11 cellular contexts compared by ENCODE assay signal in genomic region chr10:32971536-32972091, GRCh38. TPM values are rescaled to one million over a fixed set of nuclear protein-coding genes. Genes with fewer than 3 reads are reported as not detected.
DNase-seq lines count a peak whose midpoint lies in the region; TF ChIP-seq lines count a peak whose summit lies in the region.
"Had no signal": no experiment of that assay in that cellular context is flagged by ENCODE, and none has a peak within 500 bp of the region (broad histone marks: within the 10 kb centered on the region; RNA-seq: fewer than 3 reads in every experiment).

No MANE protein-coding gene starts in this region.

- no peaks in the 10 kb centered on the region for H3K36me3 ChIP-seq in testis (ENCODE audit: low read depth, missing control alignments)

- H3K4me1 ChIP-seq in testis: no peaks in the 10 kb centered on the region

- no peaks in the 10 kb centered on the region for H3K27me3 ChIP-seq in testis

- no peak overlapping the region for H3K27ac ChIP-seq in testis

- intact Hi-C loops in testis (cut with DNase I; ENCODE audit: low total_unique reads): no loop called here

- peak; percentile 55 for DNase-seq in NCI-H1105 treated with DMSO at 0.1 percent for 48 hours (lab: John Stamatoyannopoulos, UW)
- DNase-seq in NCI-H1105 (lab: John Stamatoyannopoulos, UW): no peak
- peak; percentile 55 to 57 for DNase-seq in NCI-H187 (lab: John Stamatoyannopoulos, UW)
- peak; percentile 21 for DNase-seq in cerebellum (ENCODE audit: low spot score)
- DNase-seq in renal cortical epithelial cell (ENCODE audit: low read depth): peak; percentile 46
- no peak for DNase-seq in testis
- no peak for DNase-seq in activated effector memory CD4-positive, alpha-beta T cell treated with anti-CD3 and anti-CD28 coated beads, Interleukin-2, amount 50 U/mL, for 16 hours
- no peak for DNase-seq in activated CD4-positive, alpha-beta T cell treated with anti-CD3 and anti-CD28 coated beads for 4 hours
- DNase-seq: 8988T; activated CD4-positive, CD25-positive, alpha-beta regulatory T cell; amygdala had no signal

- 65 to 72% methylated on average over 6 of the region's 6 CpGs for WGBS in testis, 2 donors

- no peak for TF ChIP-seq CTCF in testis (IDR thresholded peaks at IDR 0.05)

- no peaks in the 10 kb centered on the region for H3K9me3 ChIP-seq in testis

- H3K4me3 ChIP-seq in testis: no peak overlapping the region

- TF ChIP-seq POLR2A in testis (IDR thresholded peaks at IDR 0.05): no peak

RNA-seq across cellular contexts. Expression of gene ITGB1, which starts 13.6 kb away (rescaled TPM):
- 82.6 TPM for total RNA-seq in cerebellum
- 1,646 and 3,148 TPM in 2 replicates for total RNA-seq in renal cortical epithelial cell
- 100 to 1,000 TPM; 158 to 189 TPM for total RNA-seq in testis
- 175 TPM for polyA plus RNA-seq in testis (ENCODE audit: insufficient read depth, low read depth, low replicate concordance)

Comparison
In these comparisons a context has a peak if more than half of its experiments do, and no peak if none do; other contexts are left out.
1. DNase-seq: peak in NCI-H1105 treated with DMSO at 0.1 percent for 48 hours (single experiment), NCI-H187 (2 of 2), cerebellum (single experiment) and renal cortical epithelial cell (single experiment); none in NCI-H1105 (single experiment), testis (single experiment), activated effector memory CD4-positive, alpha-beta T cell treated with anti-CD3 and anti-CD28 coated beads, Interleukin-2, amount 50 U/mL, for 16 hours (single experiment) and activated CD4-positive, alpha-beta T cell treated with anti-CD3 and anti-CD28 coated beads for 4 hours (0 of 2).